ENCODE assay signal across 8 cellular contexts in genomic region chr2:64144057-64145013, GRCh38. TPM values are rescaled to one million over a fixed set of nuclear protein-coding genes. Genes with fewer than 3 reads are reported as not detected.
DNase-seq lines count a peak whose midpoint lies in the region; ATAC-seq and TF ChIP-seq lines count a peak whose summit lies in the region.

Gene PELI1 (minus strand): TSS chr2:64144420. CDS start chr2:64108310, 36,110 bp downstream.

- peak; percentile 87 for ATAC-seq in GM18498 (IDR thresholded peaks at IDR 0.05; ENCODE audit: unreplicated experiment)
- ATAC-seq in HG02938 (IDR thresholded peaks at IDR 0.05; ENCODE audit: unreplicated experiment) = peak; percentile 79
- peak; percentile 95 for ATAC-seq in T-helper 17 cell

- TF ChIP-seq POLR2A in uterus (IDR thresholded peaks at IDR 0.05) = peak; percentile 98 to 99

- H3K27ac Mint-ChIP-seq in T-helper 17 cell = peak within 1 kb of the TSS; percentile 98

- H3K9me3 ChIP-seq in T-helper 17 cell (ENCODE audit: control insufficient read depth, low read length, poor library complexity, severe bottlenecking) (no peaks in the 10 kb centered on the region), right atrium auricular region (no peaks in the 10 kb centered on the region), uterus (no peaks in the 10 kb centered on the region)

- peaks cover 6% of the 10 kb centered on the region for H3K36me3 Mint-ChIP-seq in T-helper 17 cell (ENCODE audit: low read depth)

- H3K4me1 Mint-ChIP-seq in T-helper 17 cell = peaks cover 27% of the 10 kb centered on the region

- peak within 1 kb of the TSS; percentile 98 for H3K4me3 Mint-ChIP-seq in T-helper 17 cell

- DNase-seq in NCI-H1694 treated with DMSO at 0.1 percent for 48 hours (lab: John Stamatoyannopoulos, UW) (peak; percentile 96), T-helper 17 cell (peak; percentile 82 to 93 (median 93)), amygdala (lab: John Stamatoyannopoulos, UW) (peak; percentile 53 to 99 (median 97)), right atrium auricular region (ENCODE audit: low spot score) (peak; percentile 97), pulmonary artery endothelial cell (ENCODE audit: low read depth, low spot score) (peak; percentile 92), uterus (peak; percentile 95 to 97)

- H3K27me3 Mint-ChIP-seq in T-helper 17 cell = no peaks in the 10 kb centered on the region

- H3K27me3 ChIP-seq in right atrium auricular region = no peaks in the 10 kb centered on the region
- H3K27me3 ChIP-seq in uterus = no peaks in the 10 kb centered on the region

- intact Hi-C loops in uterus (cut with DNase I; ENCODE audit: low total_unique reads) = loop anchor here (10.0 kb wide), 1 partner anchor 60 kb away; no protein-coding TSS in a partner anchor

- H3K36me3 ChIP-seq in right atrium auricular region (no peaks in the 10 kb centered on the region), uterus (no peaks in the 10 kb centered on the region)

- H3K4me3 ChIP-seq in right atrium auricular region (peak within 1 kb of the TSS; percentile 82 to 98), uterus (peak within 1 kb of the TSS; percentile 73 to 99)

- H3K27ac ChIP-seq in right atrium auricular region = peak within 1 kb of the TSS; percentile 97 to 99
- H3K27ac ChIP-seq in uterus = peak within 1 kb of the TSS; percentile 94 to 99

- peak in 1 of 2 donors; percentile 31 for TF ChIP-seq CTCF in right atrium auricular region (IDR thresholded peaks at IDR 0.05)
- TF ChIP-seq CTCF in uterus (IDR thresholded peaks at IDR 0.05) = peak in 2 of 4 experiments; percentile 17 to 30

- H3K4me1 ChIP-seq in right atrium auricular region (peaks cover 0 to 4% of the 10 kb centered on the region in 2 donors), uterus (peaks cover 2 to 9% of the 10 kb centered on the region in 2 donors)

RNA-seq across cellular contexts. Expression of gene PELI1, which starts in this region (rescaled TPM):
- total RNA-seq in T-helper 17 cell (100 to 1,000 TPM; 171 to 195 TPM), right atrium auricular region (10 to 100 TPM; 10.3 to 10.9 TPM), pulmonary artery endothelial cell (28.5 and 31.9 TPM in 2 replicates), uterus (10 to 100 TPM; 26.2 to 54.7 (median 37.4) TPM)

Comparison
In these comparisons a context has a peak if more than half of its experiments do, and no peak if none do; other contexts are left out.
1. Peak in every context shown above with its lines: DNase-seq, ATAC-seq, H3K4me3 ChIP-seq and H3K27ac ChIP-seq.